6 cellular contexts compared by ENCODE assay signal in the genomic region with DNA sequence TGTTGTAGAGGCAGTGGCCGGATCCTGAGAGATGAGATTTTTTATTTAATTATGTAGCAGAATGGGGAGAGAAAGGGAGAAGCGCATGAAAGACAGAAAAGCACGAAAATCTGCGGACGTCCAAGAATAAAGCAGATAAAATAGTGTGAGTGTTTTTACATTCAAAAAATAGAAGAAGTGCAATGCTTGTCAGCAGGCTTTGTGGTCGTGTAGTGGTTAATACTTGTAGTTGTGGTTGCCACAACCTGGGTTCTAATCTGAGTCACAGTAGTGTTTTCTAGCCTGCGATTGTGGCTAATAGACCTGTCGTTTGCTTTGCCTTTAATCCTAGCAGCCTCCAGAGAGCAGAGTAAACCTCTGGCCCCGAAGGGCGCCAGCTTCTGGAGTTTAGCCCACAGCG. TPM values are rescaled to one million over a fixed set of nuclear protein-coding genes. Genes with fewer than 3 reads are reported as not detected.
"Had no signal": no experiment of that assay in that cellular context is flagged by ENCODE, and none has a peak within 500 bp of the region (broad histone marks: within the 10 kb centered on the region; RNA-seq: fewer than 3 reads in every experiment).

No MANE protein-coding gene starts in this region.

RNA-seq across cellular contexts. Expression of a gene that starts 32.8 kb away (rescaled TPM):
- total RNA-seq: fibroblast of villous mesenchyme, myocyte had no signal
- polyA plus RNA-seq: hepatocyte, lung, psoas muscle, small intestine had no signal
